In the genomic region with DNA sequence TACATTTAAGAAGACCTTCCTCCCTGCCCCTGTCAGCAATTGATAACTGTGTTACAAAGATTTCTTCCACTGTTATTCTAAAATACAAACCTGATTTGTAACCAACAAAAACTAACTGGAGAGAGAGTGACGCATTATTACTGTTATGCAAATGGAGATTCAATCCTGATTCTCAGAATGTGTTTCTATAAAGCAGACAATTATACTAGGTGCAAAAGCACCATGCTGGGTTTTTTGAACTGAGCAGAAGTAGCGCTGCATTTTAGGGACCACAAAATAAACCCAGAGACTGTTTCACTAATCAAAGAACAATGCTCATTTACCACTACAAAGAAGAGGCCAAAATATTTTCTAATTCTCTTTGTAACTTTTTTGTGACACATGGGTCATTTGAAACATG, we compare ENCODE assay signal across 24 cellular contexts. TPM values are rescaled to one million over a fixed set of nuclear protein-coding genes. Genes with fewer than 3 reads are reported as not detected.
"Had no signal": no experiment of that assay in that cellular context is flagged by ENCODE, and none has a peak within 500 bp of the region (broad histone marks: within the 10 kb centered on the region; RNA-seq: fewer than 3 reads in every experiment).

No MANE protein-coding gene starts in this region.

- H3K27ac ChIP-seq: coronary artery, esophagus squamous epithelium, gastrocnemius medialis, prostate gland, tibial artery had no signal

- ATAC-seq: activated CD8-positive, alpha-beta memory T cell treated with anti-CD3 and anti-CD28 coated beads, Interleukin-2, amount 10 ng/mL, durations not matched to agents 7 days and 5 days; gastrocnemius medialis; left ventricle myocardium superior; natural killer cell; right cardiac atrium had no signal

- H3K9me3 ChIP-seq: esophagus squamous epithelium, gastrocnemius medialis, prostate gland, tibial artery had no signal

- DNase-seq: activated B cell treated with CpG ODN at 0.5 μM for 24 hours; activated CD4-positive, alpha-beta memory T cell treated with anti-CD3 and anti-CD28 coated beads for 36 hours; activated CD4-positive, alpha-beta T cell treated with anti-CD3 and anti-CD28 coated beads for 48 hours; activated CD8-positive, alpha-beta memory T cell treated with anti-CD3 and anti-CD28 coated beads, Interleukin-2, amount 10 ng/mL, durations not matched to agents 7 days and 5 days; activated naive CD4-positive, alpha-beta T cell treated with Interleukin-2 at 50 U/mL for 16 hours; activated naive CD8-positive, alpha-beta T cell treated with anti-CD3 and anti-CD28 coated beads, Interleukin-2, amount 10 ng/mL, durations not matched to agents 7 days and 5 days; activated T-cell treated with anti-CD3 and anti-CD28 coated beads for 4 hours; amniotic stem cell; esophagus squamous epithelium; gastrocnemius medialis; head of caudate nucleus; left ventricle myocardium superior; midbrain; natural killer cell; right cardiac atrium; stimulated activated CD4-positive, alpha-beta T cell treated with anti-CD3 and anti-CD28 coated beads, Interleukin-4, amount 100 ng/mL, for 24 hours; T1000; tibial artery had no signal

- H3K4me3 ChIP-seq: coronary artery, esophagus squamous epithelium, gastrocnemius medialis, prostate gland, tibial artery had no signal

- FAIRE-seq: bronchial epithelial cell, islet of Langerhans had no signal

- H3K36me3 ChIP-seq: esophagus squamous epithelium, gastrocnemius medialis, prostate gland, tibial artery had no signal

- H3K27me3 ChIP-seq: esophagus squamous epithelium, gastrocnemius medialis, tibial artery had no signal

- H3K4me1 ChIP-seq: esophagus squamous epithelium, gastrocnemius medialis, prostate gland, tibial artery had no signal

RNA-seq across cellular contexts. Expression of gene GBP6, which starts 13.6 kb away (rescaled TPM):
- total RNA-seq: activated B cell treated with CpG ODN at 0.5 μM for 24 hours, gastrocnemius medialis, left ventricle myocardium superior, osteocyte, prostate gland, ureter had no signal
